1 cellular context compared by ENCODE assay signal in the genomic region with DNA sequence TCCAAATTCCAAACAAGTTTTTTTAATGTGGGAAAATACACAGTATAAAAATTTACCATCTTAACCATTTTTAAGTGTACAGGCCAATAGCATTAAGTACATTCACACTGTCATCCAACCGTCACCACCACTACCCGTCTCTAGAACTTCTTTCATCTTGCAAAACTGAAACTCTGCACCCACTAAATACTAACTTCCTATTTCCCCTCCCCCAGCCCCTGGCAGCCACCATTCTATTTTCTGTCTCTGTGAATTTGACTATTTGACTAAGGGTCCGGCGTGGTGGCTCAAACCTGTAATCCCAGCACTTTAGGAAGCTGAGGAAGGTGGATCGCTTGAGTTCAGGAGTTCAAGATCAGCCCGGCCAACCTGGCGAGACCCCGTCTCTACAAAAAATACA.
TF ChIP-seq lines count a peak whose summit lies in the region.

No MANE protein-coding gene starts in this region.

TF ChIP-seq in GM12878, 131 proteins besides CTCF, POLR2A, EP300 and RAD21 (continued from another document and continues in another):
- TF ChIP-seq, protein P1, sequence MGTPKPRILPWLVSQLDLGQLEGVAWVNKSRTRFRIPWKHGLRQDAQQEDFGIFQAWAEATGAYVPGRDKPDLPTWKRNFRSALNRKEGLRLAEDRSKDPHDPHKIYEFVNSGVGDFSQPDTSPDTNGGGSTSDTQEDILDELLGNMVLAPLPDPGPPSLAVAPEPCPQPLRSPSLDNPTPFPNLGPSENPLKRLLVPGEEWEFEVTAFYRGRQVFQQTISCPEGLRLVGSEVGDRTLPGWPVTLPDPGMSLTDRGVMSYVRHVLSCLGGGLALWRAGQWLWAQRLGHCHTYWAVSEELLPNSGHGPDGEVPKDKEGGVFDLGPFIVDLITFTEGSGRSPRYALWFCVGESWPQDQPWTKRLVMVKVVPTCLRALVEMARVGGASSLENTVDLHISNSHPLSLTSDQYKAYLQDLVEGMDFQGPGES (IDR thresholded peaks at IDR 0.05), result no peak
- TF ChIP-seq HCFC1 (IDR thresholded peaks at IDR 0.05; ENCODE audit: low read length) (no peak), ESRRA (IDR thresholded peaks at IDR 0.05; ENCODE audit: low read length) (no peak), ZNF274 (IDR thresholded peaks at IDR 0.05; ENCODE audit: insufficient read depth, insufficient read length) (no peak), MTA2 (IDR thresholded peaks at IDR 0.05; ENCODE audit: low read depth) (peak; percentile 76), ETV6 (conservative IDR thresholded peaks at IDR 0.05 in 1 of 2, IDR thresholded peaks at IDR 0.05 in 1 of 2; ENCODE audit: borderline replicate concordance in 1 of 2, low read depth in 1 of 2) (peak in 1 of 2 experiments; percentile 28; a peak in 1 of 4 replicates), MEF2A (IDR thresholded peaks at IDR 0.05; ENCODE audit: insufficient read depth, low read depth, low read length) (peak; percentile 85), MYC (IDR thresholded peaks at IDR 0.05; ENCODE audit: insufficient read depth, insufficient read length, insufficient replicate concordance, low read length, severe bottlenecking) (no peak), EZH2 (IDR thresholded peaks at IDR 0.05; ENCODE audit: borderline replicate concordance, control insufficient read depth, low read depth, low read length) (no peak), HDGF (IDR thresholded peaks at IDR 0.05) (0 out of 2 replicates have a peak, but pooled peaks have one; percentile 8), MEF2B (IDR thresholded peaks at IDR 0.05; ENCODE audit: partially characterized antibody, poor library complexity, severe bottlenecking) (peak; percentile 37), TBL1XR1 (IDR thresholded peaks at IDR 0.05; ENCODE audit: low read depth, low read length) (0 out of 2 replicates have a peak, but pooled peaks have one; percentile 15), GATAD2B (conservative IDR thresholded peaks at IDR 0.05; ENCODE audit: low read depth) (no peak; the same call in 1 of the 2 replicates), FOS (IDR thresholded peaks at IDR 0.05; ENCODE audit: borderline replicate concordance, extremely low read depth, insufficient read length) (no peak), KAT2A (conservative IDR thresholded peaks at IDR 0.05; ENCODE audit: control insufficient read depth, low read depth, low read length) (no peak), ASH2L (IDR thresholded peaks at IDR 0.05; ENCODE audit: borderline replicate concordance, low read depth) (no peak), SMAD5 (IDR thresholded peaks at IDR 0.05; ENCODE audit: low read depth) (no peak), CEBPB (IDR thresholded peaks at IDR 0.05; ENCODE audit: borderline replicate concordance in 1 of 2, low read depth in 2 of 2, low read length in 2 of 2) (no peak)
- TF ChIP-seq, protein P2, sequence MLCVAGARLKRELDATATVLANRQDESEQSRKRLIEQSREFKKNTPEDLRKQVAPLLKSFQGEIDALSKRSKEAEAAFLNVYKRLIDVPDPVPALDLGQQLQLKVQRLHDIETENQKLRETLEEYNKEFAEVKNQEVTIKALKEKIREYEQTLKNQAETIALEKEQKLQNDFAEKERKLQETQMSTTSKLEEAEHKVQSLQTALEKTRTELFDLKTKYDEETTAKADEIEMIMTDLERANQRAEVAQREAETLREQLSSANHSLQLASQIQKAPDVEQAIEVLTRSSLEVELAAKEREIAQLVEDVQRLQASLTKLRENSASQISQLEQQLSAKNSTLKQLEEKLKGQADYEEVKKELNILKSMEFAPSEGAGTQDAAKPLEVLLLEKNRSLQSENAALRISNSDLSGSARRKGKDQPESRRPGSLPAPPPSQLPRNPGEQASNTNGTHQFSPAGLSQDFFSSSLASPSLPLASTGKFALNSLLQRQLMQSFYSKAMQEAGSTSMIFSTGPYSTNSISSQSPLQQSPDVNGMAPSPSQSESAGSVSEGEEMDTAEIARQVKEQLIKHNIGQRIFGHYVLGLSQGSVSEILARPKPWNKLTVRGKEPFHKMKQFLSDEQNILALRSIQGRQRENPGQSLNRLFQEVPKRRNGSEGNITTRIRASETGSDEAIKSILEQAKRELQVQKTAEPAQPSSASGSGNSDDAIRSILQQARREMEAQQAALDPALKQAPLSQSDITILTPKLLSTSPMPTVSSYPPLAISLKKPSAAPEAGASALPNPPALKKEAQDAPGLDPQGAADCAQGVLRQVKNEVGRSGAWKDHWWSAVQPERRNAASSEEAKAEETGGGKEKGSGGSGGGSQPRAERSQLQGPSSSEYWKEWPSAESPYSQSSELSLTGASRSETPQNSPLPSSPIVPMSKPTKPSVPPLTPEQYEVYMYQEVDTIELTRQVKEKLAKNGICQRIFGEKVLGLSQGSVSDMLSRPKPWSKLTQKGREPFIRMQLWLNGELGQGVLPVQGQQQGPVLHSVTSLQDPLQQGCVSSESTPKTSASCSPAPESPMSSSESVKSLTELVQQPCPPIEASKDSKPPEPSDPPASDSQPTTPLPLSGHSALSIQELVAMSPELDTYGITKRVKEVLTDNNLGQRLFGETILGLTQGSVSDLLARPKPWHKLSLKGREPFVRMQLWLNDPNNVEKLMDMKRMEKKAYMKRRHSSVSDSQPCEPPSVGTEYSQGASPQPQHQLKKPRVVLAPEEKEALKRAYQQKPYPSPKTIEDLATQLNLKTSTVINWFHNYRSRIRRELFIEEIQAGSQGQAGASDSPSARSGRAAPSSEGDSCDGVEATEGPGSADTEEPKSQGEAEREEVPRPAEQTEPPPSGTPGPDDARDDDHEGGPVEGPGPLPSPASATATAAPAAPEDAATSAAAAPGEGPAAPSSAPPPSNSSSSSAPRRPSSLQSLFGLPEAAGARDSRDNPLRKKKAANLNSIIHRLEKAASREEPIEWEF (IDR thresholded peaks at IDR 0.05; ENCODE audit: insufficient replicate concordance, low read depth, low read length), result no peak
- TF ChIP-seq, protein P3, sequence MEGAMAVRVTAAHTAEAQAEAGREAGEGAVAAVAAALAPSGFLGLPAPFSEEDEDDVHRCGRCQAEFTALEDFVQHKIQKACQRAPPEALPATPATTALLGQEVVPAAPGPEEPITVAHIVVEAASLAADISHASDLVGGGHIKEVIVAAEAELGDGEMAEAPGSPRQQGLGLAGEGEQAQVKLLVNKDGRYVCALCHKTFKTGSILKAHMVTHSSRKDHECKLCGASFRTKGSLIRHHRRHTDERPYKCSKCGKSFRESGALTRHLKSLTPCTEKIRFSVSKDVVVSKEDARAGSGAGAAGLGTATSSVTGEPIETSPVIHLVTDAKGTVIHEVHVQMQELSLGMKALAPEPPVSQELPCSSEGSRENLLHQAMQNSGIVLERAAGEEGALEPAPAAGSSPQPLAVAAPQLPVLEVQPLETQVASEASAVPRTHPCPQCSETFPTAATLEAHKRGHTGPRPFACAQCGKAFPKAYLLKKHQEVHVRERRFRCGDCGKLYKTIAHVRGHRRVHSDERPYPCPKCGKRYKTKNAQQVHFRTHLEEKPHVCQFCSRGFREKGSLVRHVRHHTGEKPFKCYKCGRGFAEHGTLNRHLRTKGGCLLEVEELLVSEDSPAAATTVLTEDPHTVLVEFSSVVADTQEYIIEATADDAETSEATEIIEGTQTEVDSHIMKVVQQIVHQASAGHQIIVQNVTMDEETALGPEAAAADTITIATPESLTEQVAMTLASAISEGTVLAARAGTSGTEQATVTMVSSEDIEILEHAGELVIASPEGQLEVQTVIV (IDR thresholded peaks at IDR 0.05; ENCODE audit: borderline replicate concordance, partially characterized antibody), result no peak
- TF ChIP-seq, protein P4, sequence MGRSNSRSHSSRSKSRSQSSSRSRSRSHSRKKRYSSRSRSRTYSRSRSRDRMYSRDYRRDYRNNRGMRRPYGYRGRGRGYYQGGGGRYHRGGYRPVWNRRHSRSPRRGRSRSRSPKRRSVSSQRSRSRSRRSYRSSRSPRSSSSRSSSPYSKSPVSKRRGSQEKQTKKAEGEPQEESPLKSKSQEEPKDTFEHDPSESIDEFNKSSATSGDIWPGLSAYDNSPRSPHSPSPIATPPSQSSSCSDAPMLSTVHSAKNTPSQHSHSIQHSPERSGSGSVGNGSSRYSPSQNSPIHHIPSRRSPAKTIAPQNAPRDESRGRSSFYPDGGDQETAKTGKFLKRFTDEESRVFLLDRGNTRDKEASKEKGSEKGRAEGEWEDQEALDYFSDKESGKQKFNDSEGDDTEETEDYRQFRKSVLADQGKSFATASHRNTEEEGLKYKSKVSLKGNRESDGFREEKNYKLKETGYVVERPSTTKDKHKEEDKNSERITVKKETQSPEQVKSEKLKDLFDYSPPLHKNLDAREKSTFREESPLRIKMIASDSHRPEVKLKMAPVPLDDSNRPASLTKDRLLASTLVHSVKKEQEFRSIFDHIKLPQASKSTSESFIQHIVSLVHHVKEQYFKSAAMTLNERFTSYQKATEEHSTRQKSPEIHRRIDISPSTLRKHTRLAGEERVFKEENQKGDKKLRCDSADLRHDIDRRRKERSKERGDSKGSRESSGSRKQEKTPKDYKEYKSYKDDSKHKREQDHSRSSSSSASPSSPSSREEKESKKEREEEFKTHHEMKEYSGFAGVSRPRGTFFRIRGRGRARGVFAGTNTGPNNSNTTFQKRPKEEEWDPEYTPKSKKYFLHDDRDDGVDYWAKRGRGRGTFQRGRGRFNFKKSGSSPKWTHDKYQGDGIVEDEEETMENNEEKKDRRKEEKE (IDR thresholded peaks at IDR 0.05), result no peak
- TF ChIP-seq, protein P5, sequence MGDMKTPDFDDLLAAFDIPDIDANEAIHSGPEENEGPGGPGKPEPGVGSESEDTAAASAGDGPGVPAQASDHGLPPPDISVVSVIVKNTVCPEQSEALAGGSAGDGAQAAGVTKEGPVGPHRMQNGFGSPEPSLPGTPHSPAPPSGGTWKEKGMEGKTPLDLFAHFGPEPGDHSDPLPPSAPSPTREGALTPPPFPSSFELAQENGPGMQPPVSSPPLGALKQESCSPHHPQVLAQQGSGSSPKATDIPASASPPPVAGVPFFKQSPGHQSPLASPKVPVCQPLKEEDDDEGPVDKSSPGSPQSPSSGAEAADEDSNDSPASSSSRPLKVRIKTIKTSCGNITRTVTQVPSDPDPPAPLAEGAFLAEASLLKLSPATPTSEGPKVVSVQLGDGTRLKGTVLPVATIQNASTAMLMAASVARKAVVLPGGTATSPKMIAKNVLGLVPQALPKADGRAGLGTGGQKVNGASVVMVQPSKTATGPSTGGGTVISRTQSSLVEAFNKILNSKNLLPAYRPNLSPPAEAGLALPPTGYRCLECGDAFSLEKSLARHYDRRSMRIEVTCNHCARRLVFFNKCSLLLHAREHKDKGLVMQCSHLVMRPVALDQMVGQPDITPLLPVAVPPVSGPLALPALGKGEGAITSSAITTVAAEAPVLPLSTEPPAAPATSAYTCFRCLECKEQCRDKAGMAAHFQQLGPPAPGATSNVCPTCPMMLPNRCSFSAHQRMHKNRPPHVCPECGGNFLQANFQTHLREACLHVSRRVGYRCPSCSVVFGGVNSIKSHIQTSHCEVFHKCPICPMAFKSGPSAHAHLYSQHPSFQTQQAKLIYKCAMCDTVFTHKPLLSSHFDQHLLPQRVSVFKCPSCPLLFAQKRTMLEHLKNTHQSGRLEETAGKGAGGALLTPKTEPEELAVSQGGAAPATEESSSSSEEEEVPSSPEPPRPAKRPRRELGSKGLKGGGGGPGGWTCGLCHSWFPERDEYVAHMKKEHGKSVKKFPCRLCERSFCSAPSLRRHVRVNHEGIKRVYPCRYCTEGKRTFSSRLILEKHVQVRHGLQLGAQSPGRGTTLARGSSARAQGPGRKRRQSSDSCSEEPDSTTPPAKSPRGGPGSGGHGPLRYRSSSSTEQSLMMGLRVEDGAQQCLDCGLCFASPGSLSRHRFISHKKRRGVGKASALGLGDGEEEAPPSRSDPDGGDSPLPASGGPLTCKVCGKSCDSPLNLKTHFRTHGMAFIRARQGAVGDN (IDR thresholded peaks at IDR 0.05), result no peak
- TF ChIP-seq, protein P6, sequence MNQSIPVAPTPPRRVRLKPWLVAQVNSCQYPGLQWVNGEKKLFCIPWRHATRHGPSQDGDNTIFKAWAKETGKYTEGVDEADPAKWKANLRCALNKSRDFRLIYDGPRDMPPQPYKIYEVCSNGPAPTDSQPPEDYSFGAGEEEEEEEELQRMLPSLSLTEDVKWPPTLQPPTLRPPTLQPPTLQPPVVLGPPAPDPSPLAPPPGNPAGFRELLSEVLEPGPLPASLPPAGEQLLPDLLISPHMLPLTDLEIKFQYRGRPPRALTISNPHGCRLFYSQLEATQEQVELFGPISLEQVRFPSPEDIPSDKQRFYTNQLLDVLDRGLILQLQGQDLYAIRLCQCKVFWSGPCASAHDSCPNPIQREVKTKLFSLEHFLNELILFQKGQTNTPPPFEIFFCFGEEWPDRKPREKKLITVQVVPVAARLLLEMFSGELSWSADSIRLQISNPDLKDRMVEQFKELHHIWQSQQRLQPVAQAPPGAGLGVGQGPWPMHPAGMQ (IDR thresholded peaks at IDR 0.05; ENCODE audit: borderline replicate concordance), result no peak
- TF ChIP-seq, protein P7, sequence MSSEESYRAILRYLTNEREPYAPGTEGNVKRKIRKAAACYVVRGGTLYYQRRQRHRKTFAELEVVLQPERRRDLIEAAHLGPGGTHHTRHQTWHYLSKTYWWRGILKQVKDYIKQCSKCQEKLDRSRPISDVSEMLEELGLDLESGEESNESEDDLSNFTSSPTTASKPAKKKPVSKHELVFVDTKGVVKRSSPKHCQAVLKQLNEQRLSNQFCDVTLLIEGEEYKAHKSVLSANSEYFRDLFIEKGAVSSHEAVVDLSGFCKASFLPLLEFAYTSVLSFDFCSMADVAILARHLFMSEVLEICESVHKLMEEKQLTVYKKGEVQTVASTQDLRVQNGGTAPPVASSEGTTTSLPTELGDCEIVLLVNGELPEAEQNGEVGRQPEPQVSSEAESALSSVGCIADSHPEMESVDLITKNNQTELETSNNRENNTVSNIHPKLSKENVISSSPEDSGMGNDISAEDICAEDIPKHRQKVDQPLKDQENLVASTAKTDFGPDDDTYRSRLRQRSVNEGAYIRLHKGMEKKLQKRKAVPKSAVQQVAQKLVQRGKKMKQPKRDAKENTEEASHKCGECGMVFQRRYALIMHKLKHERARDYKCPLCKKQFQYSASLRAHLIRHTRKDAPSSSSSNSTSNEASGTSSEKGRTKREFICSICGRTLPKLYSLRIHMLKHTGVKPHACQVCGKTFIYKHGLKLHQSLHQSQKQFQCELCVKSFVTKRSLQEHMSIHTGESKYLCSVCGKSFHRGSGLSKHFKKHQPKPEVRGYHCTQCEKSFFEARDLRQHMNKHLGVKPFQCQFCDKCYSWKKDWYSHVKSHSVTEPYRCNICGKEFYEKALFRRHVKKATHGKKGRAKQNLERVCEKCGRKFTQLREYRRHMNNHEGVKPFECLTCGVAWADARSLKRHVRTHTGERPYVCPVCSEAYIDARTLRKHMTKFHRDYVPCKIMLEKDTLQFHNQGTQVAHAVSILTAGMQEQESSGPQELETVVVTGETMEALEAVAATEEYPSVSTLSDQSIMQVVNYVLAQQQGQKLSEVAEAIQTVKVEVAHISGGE (CRISPR knock-in tag; IDR thresholded peaks at IDR 0.05), result no peak
